32 cellular contexts compared by ENCODE assay signal in the genomic region with DNA sequence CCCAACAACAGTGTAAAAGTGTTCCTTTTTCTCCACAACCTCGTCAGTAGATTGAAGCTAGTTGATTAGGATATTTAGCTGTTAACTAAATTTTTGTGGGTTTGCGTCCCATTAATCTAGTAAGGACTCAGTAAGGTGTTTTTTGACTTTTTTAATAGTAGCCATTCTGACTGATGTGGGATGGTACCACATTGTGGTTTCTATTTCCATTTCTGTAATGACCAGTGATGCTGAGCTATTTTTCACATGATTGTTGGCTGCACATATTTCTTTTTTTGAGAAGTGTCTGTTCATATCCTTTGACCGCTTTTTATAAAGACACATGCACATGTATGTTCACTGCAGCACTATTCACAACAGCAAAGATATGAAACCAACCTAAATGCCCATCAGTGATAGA. TPM values are rescaled to one million over a fixed set of nuclear protein-coding genes. Genes with fewer than 3 reads are reported as not detected.
DNase-seq lines count a peak whose midpoint lies in the region; ATAC-seq and TF ChIP-seq lines count a peak whose summit lies in the region.
"Had no signal": no experiment of that assay in that cellular context is flagged by ENCODE, and none has a peak within 500 bp of the region (broad histone marks: within the 10 kb centered on the region; RNA-seq: fewer than 3 reads in every experiment).

No MANE protein-coding gene starts in this region.

- H3K4me3 ChIP-seq in BE2C (ENCODE audit: low read depth, low read length): no peak overlapping the region
- H3K4me3 ChIP-seq: ascending aorta; BLaER1 treated with 17β-estradiol and CSF1 and Interleukin-3, amounts not matched to agents 10 nM and 100 nM; Peyer's patch; psoas muscle; sigmoid colon had no signal

- peak overlapping the region; percentile 95 for H3K27ac ChIP-seq in KOPT-K1 (ENCODE audit: low read depth, low read length, poor library complexity, severe bottlenecking)
- H3K27ac ChIP-seq: ascending aorta; BLaER1 treated with 17β-estradiol and CSF1 and Interleukin-3, amounts not matched to agents 10 nM and 100 nM; Peyer's patch; psoas muscle; sigmoid colon had no signal

- no peak for DNase-seq in activated naive CD4-positive, alpha-beta T cell treated with anti-CD3 and anti-CD28 coated beads, Interleukin-2, amount 50 U/mL, for 16 hours
- no peak for DNase-seq in activated T-helper 2 cell treated with anti-CD3 and anti-CD28 coated beads, Interferon-gamma antibody, Interleukin-2, Interleukin-4, amounts not matched to agents 10 μg/mL and 5 μg/mL and 100 μg/mL, durations not matched to agents 14 hours and 24 hours and 36 hours (ENCODE audit: low spot score)
- DNase-seq in stimulated activated naive CD8-positive, alpha-beta T cell treated with anti-CD3 and anti-CD28 coated beads, Interleukin-15, amount 100 ng/mL, for 72 hours: no peak
- no peak for DNase-seq in BE2C
- DNase-seq: activated CD4-positive, alpha-beta T cell treated with anti-CD3 and anti-CD28 coated beads, Interleukin-2, amount 50 U/mL, for 1 hour; activated gamma-delta T cell treated with Interleukin-2 at 50 U/mL for 16 hours; Caco-2; DMS53; GOT3; midbrain; naive B cell; NCI-H1092; NCI-H1694 treated with DMSO at 0.1 percent for 48 hours; NCI-H446 treated with DMSO at 0.1 percent for 48 hours; NCI-H774; occipital lobe; Peyer's patch; psoas muscle; SHP77 treated with DMSO at 0.1 percent for 48 hours; sigmoid colon; stimulated activated CD4-positive, alpha-beta T cell treated with anti-CD3 and anti-CD28 coated beads, Interleukin-12 subunit alpha, Interleukin-12 subunit beta, amount 100 ng/mL, for 4 hours; stimulated activated CD4-positive, alpha-beta T cell treated with anti-CD3 and anti-CD28 coated beads, Interleukin-2, amount 100 ng/mL, for 48 hours; substantia nigra; T-helper 9 cell; trophoblast cell had no signal

- TF ChIP-seq CTCF in BE2C (IDR thresholded peaks at IDR 0.05; ENCODE audit: low read depth, low read length): no peak

- H3K36me3 Mint-ChIP-seq in activated naive CD4-positive, alpha-beta T cell treated with anti-CD3 and anti-CD28 coated beads, Interleukin-2, amount 50 U/mL, for 24 hours: peaks cover 1% of the 10 kb centered on the region
- H3K36me3 Mint-ChIP-seq in activated T-helper 2 cell treated with anti-CD3 and anti-CD28 coated beads, Interferon-gamma antibody, Interleukin-2, Interleukin-4, amounts not matched to agents 10 μg/mL and 5 μg/mL and 100 μg/mL, durations not matched to agents 14 hours and 24 hours and 36 hours (ENCODE audit: low read depth): peaks cover 11% of the 10 kb centered on the region
- H3K36me3 Mint-ChIP-seq: naive B cell had no signal

- peak overlapping the region; percentile 94 for H3K27ac Mint-ChIP-seq in activated naive CD4-positive, alpha-beta T cell treated with anti-CD3 and anti-CD28 coated beads, Interleukin-2, amount 50 U/mL, for 24 hours
- peak overlapping the region; percentile 92 for H3K27ac Mint-ChIP-seq in activated T-helper 2 cell treated with anti-CD3 and anti-CD28 coated beads, Interferon-gamma antibody, Interleukin-2, Interleukin-4, amounts not matched to agents 10 μg/mL and 5 μg/mL and 100 μg/mL, durations not matched to agents 14 hours and 24 hours and 36 hours
- H3K27ac Mint-ChIP-seq in stimulated activated naive CD8-positive, alpha-beta T cell treated with anti-CD3 and anti-CD28 coated beads, Interleukin-15, amount 100 ng/mL, for 72 hours: peak overlapping the region; percentile 91 to 95

- intact Hi-C loops in activated T-helper 2 cell treated with anti-CD3 and anti-CD28 coated beads, Interferon-gamma antibody, Interleukin-2, Interleukin-4, amounts not matched to agents 10 μg/mL and 5 μg/mL and 100 μg/mL, durations not matched to agents 14 hours and 24 hours and 36 hours (cut with micrococcal nuclease): loop anchor here (5.0 kb wide), 1 partner anchor 313 kb away; no protein-coding TSS in a partner anchor

- no peaks in the 10 kb centered on the region for H3K27me3 ChIP-seq in BE2C
- H3K27me3 ChIP-seq: ascending aorta; BLaER1 treated with 17β-estradiol and CSF1 and Interleukin-3, amounts not matched to agents 10 nM and 100 nM; Peyer's patch; sigmoid colon had no signal

- H3K27me3 Mint-ChIP-seq in activated naive CD4-positive, alpha-beta T cell treated with anti-CD3 and anti-CD28 coated beads, Interleukin-2, amount 50 U/mL, for 24 hours: no peaks in the 10 kb centered on the region
- no peaks in the 10 kb centered on the region for H3K27me3 Mint-ChIP-seq in activated T-helper 2 cell treated with anti-CD3 and anti-CD28 coated beads, Interferon-gamma antibody, Interleukin-2, Interleukin-4, amounts not matched to agents 10 μg/mL and 5 μg/mL and 100 μg/mL, durations not matched to agents 14 hours and 24 hours and 36 hours (ENCODE audit: low read depth)
- no peaks in the 10 kb centered on the region for H3K27me3 Mint-ChIP-seq in stimulated activated naive CD8-positive, alpha-beta T cell treated with anti-CD3 and anti-CD28 coated beads, Interleukin-15, amount 100 ng/mL, for 72 hours
- H3K27me3 Mint-ChIP-seq: naive B cell had no signal

- H3K36me3 ChIP-seq in KOPT-K1 (ENCODE audit: insufficient read depth, low read length) (no peaks in the 10 kb centered on the region), BE2C (no peaks in the 10 kb centered on the region)
- H3K36me3 ChIP-seq: ascending aorta; BLaER1 treated with 17β-estradiol and CSF1 and Interleukin-3, amounts not matched to agents 10 nM and 100 nM; Peyer's patch; sigmoid colon had no signal

- peak overlapping the region; percentile 1 for H3K4me3 Mint-ChIP-seq in activated naive CD4-positive, alpha-beta T cell treated with anti-CD3 and anti-CD28 coated beads, Interleukin-2, amount 50 U/mL, for 24 hours
- H3K4me3 Mint-ChIP-seq in activated T-helper 2 cell treated with anti-CD3 and anti-CD28 coated beads, Interferon-gamma antibody, Interleukin-2, Interleukin-4, amounts not matched to agents 10 μg/mL and 5 μg/mL and 100 μg/mL, durations not matched to agents 14 hours and 24 hours and 36 hours (ENCODE audit: low read depth): no peak overlapping the region
- H3K4me3 Mint-ChIP-seq in stimulated activated naive CD8-positive, alpha-beta T cell treated with anti-CD3 and anti-CD28 coated beads, Interleukin-15, amount 100 ng/mL, for 72 hours: peak overlapping the region; percentile 15 to 58

- peaks cover 89% of the 10 kb centered on the region for H3K4me1 Mint-ChIP-seq in activated naive CD4-positive, alpha-beta T cell treated with anti-CD3 and anti-CD28 coated beads, Interleukin-2, amount 50 U/mL, for 24 hours
- peaks cover 80% of the 10 kb centered on the region for H3K4me1 Mint-ChIP-seq in activated T-helper 2 cell treated with anti-CD3 and anti-CD28 coated beads, Interferon-gamma antibody, Interleukin-2, Interleukin-4, amounts not matched to agents 10 μg/mL and 5 μg/mL and 100 μg/mL, durations not matched to agents 14 hours and 24 hours and 36 hours (ENCODE audit: low read depth)
- peaks cover 74% of the 10 kb centered on the region for H3K4me1 Mint-ChIP-seq in stimulated activated naive CD8-positive, alpha-beta T cell treated with anti-CD3 and anti-CD28 coated beads, Interleukin-15, amount 100 ng/mL, for 72 hours

- ATAC-seq in stimulated activated naive CD8-positive, alpha-beta T cell treated with anti-CD3 and anti-CD28 coated beads, Interleukin-15, amount 100 ng/mL, for 72 hours: no peak
- no peak for ATAC-seq in GM18498 (IDR thresholded peaks at IDR 0.05; ENCODE audit: unreplicated experiment)
- ATAC-seq: psoas muscle had no signal

- H3K9me3 Mint-ChIP-seq in activated naive CD4-positive, alpha-beta T cell treated with anti-CD3 and anti-CD28 coated beads, Interleukin-2, amount 50 U/mL, for 24 hours: no peaks in the 10 kb centered on the region
- peaks cover 9% of the 10 kb centered on the region for H3K9me3 Mint-ChIP-seq in activated T-helper 2 cell treated with anti-CD3 and anti-CD28 coated beads, Interferon-gamma antibody, Interleukin-2, Interleukin-4, amounts not matched to agents 10 μg/mL and 5 μg/mL and 100 μg/mL, durations not matched to agents 14 hours and 24 hours and 36 hours
- peaks cover 0 to 4% of the 10 kb centered on the region in 2 donors for H3K9me3 Mint-ChIP-seq in stimulated activated naive CD8-positive, alpha-beta T cell treated with anti-CD3 and anti-CD28 coated beads, Interleukin-15, amount 100 ng/mL, for 72 hours

- H3K9me3 ChIP-seq in KOPT-K1 (ENCODE audit: insufficient read depth, low read length, poor library complexity, severe bottlenecking) (peaks cover 5% of the 10 kb centered on the region), BE2C (no peaks in the 10 kb centered on the region)
- H3K9me3 ChIP-seq: ascending aorta, Caco-2, Peyer's patch, psoas muscle, sigmoid colon had no signal

- H3K4me1 ChIP-seq in BE2C: no peaks in the 10 kb centered on the region
- H3K4me1 ChIP-seq: Caco-2 had no signal

RNA-seq across cellular contexts. Expression of gene LRRN3, which starts 5.6 kb away (rescaled TPM):
- 28.0 and 29.4 TPM in 2 replicates for total RNA-seq in activated T-helper 2 cell treated with anti-CD3 and anti-CD28 coated beads, Interferon-gamma antibody, Interleukin-2, Interleukin-4, amounts not matched to agents 10 μg/mL and 5 μg/mL and 100 μg/mL, durations not matched to agents 14 hours and 24 hours and 36 hours
- polyA plus RNA-seq in BE2C (2012; ENCODE audit: insufficient read depth, insufficient read length, low read depth): 29.9 TPM
- total RNA-seq: endothelial cell of umbilical vein, HT-29 had no signal
- polyA plus RNA-seq: endothelial cell of umbilical vein had no signal
